ENCODE assay signal across 18 cellular contexts in genomic region chr6:1439349-1439748, GRCh38. TPM values are rescaled to one million over a fixed set of nuclear protein-coding genes. Genes with fewer than 3 reads are reported as not detected.
DNase-seq lines count a peak whose midpoint lies in the region; FAIRE-seq and TF ChIP-seq lines count a peak whose summit lies in the region.
"Had no signal": no experiment of that assay in that cellular context is flagged by ENCODE, and none has a peak within 500 bp of the region (broad histone marks: within the 10 kb centered on the region; RNA-seq: fewer than 3 reads in every experiment).

No MANE protein-coding gene starts in this region.

- H3K36me3 ChIP-seq in astrocyte (ENCODE audit: insufficient read depth, low read length) (no peaks in the 10 kb centered on the region), endodermal cell (ENCODE audit: control insufficient read depth, insufficient read depth, low read length) (no peaks in the 10 kb centered on the region), neural progenitor cell (no peaks in the 10 kb centered on the region), suprapubic skin (no peaks in the 10 kb centered on the region)
- H3K36me3 ChIP-seq: BLaER1 had no signal

- H3K4me1 Mint-ChIP-seq in astrocyte (ENCODE audit: low read depth, unreplicated experiment) (peaks cover 10% of the 10 kb centered on the region), endodermal cell (peaks cover 5% of the 10 kb centered on the region), neural progenitor cell (peaks cover 18% of the 10 kb centered on the region)
- H3K4me1 Mint-ChIP-seq: CD14-positive monocyte had no signal

- no peak for TF ChIP-seq CTCF in astrocyte (IDR thresholded peaks at IDR 0.05; ENCODE audit: insufficient read depth, low read depth, low read length)
- TF ChIP-seq CTCF in endodermal cell (conservative IDR thresholded peaks at IDR 0.05) = no peak
- TF ChIP-seq CTCF in neural progenitor cell (IDR thresholded peaks at IDR 0.05) = no peak
- no peak for TF ChIP-seq CTCF in suprapubic skin (IDR thresholded peaks at IDR 0.05)

- no peaks in the 10 kb centered on the region for H4K20me1 ChIP-seq in astrocyte (ENCODE audit: insufficient read depth, low read length)
- H4K20me1 ChIP-seq in neural progenitor cell (ENCODE audit: low read depth) = no peaks in the 10 kb centered on the region
- H4K20me1 ChIP-seq: BLaER1 had no signal

- no peaks in the 10 kb centered on the region for H3F3A ChIP-seq in neural progenitor cell (ENCODE audit: low read depth)

- H3K36me3 Mint-ChIP-seq in astrocyte (ENCODE audit: low read depth, unreplicated experiment) (no peaks in the 10 kb centered on the region), endodermal cell (ENCODE audit: low read depth) (peaks cover 2% of the 10 kb centered on the region), neural progenitor cell (no peaks in the 10 kb centered on the region)
- H3K36me3 Mint-ChIP-seq: CD14-positive monocyte; CD4-positive, alpha-beta memory T cell had no signal

- H3K4me1 ChIP-seq in astrocyte (ENCODE audit: insufficient read depth, low read length) (no peaks in the 10 kb centered on the region), endodermal cell (ENCODE audit: control insufficient read depth, insufficient read depth, low read length) (no peaks in the 10 kb centered on the region), neural progenitor cell (peaks cover 5% of the 10 kb centered on the region), suprapubic skin (no peaks in the 10 kb centered on the region)
- H3K4me1 ChIP-seq: BLaER1 had no signal

- H2AFZ ChIP-seq in astrocyte (ENCODE audit: low read depth, low read length) = no peak overlapping the region
- H2AFZ ChIP-seq in neural progenitor cell (replicated peaks) = no peak overlapping the region

- TF ChIP-seq POLR2A in suprapubic skin (IDR thresholded peaks at IDR 0.05) = no peak

- H3K4me3 ChIP-seq in astrocyte (ENCODE audit: insufficient read depth, low read depth, low read length) = no peak overlapping the region
- no peak overlapping the region for H3K4me3 ChIP-seq in endodermal cell (ENCODE audit: low read length)
- no peak overlapping the region for H3K4me3 ChIP-seq in neural progenitor cell
- no peak overlapping the region for H3K4me3 ChIP-seq in suprapubic skin
- H3K4me3 ChIP-seq: BLaER1, GM23338 had no signal

- H3K27me3 ChIP-seq in astrocyte (ENCODE audit: insufficient read depth, low read length) (peaks cover 8% of the 10 kb centered on the region), endodermal cell (ENCODE audit: control insufficient read depth, insufficient read depth, low read length, poor library complexity, severe bottlenecking) (no peaks in the 10 kb centered on the region), neural progenitor cell (peaks cover 15% of the 10 kb centered on the region), suprapubic skin (peaks cover 48% of the 10 kb centered on the region)
- H3K27me3 ChIP-seq: BLaER1 had no signal

- peak; percentile 3 for DNase-seq in astrocyte (ENCODE audit: low read depth)
- DNase-seq in endodermal cell = peak; percentile 21
- peak; percentile 11 for DNase-seq in islet precursor cell
- no peak for DNase-seq in NCI-H1436 (lab: John Stamatoyannopoulos, UW)
- no peak for DNase-seq in NK-92 (lab: John Stamatoyannopoulos, UW; ENCODE audit: unreplicated experiment)
- DNase-seq in neural progenitor cell (ENCODE audit: low spot score) = no peak
- DNase-seq in suprapubic skin (ENCODE audit: low spot score in 2 of 2) = no peak
- DNase-seq: 8988T; CD4-positive, alpha-beta memory T cell; DMS153; DMS79; GDM1; H7; HFFc6 had no signal

- H3K4me3 Mint-ChIP-seq in astrocyte (ENCODE audit: unreplicated experiment) = no peak overlapping the region
- H3K4me3 Mint-ChIP-seq in endodermal cell = no peak overlapping the region
- H3K4me3 Mint-ChIP-seq in neural progenitor cell = no peak overlapping the region
- H3K4me3 Mint-ChIP-seq: CD14-positive monocyte; CD4-positive, alpha-beta memory T cell; GM23338; HFFc6 had no signal

- H3K27me3 Mint-ChIP-seq in astrocyte (ENCODE audit: low read depth, unreplicated experiment) (peaks cover 34% of the 10 kb centered on the region), endodermal cell (ENCODE audit: insufficient read depth) (peaks cover 11% of the 10 kb centered on the region), neural progenitor cell (ENCODE audit: insufficient read depth, low read depth) (peaks cover 6% of the 10 kb centered on the region)

- no peak overlapping the region for H3K4me2 ChIP-seq in astrocyte (ENCODE audit: low read length)
- no peak overlapping the region for H3K4me2 ChIP-seq in neural progenitor cell
- H3K4me2 ChIP-seq: BLaER1, GM23338 had no signal

- H3K27ac Mint-ChIP-seq in astrocyte (ENCODE audit: unreplicated experiment) (no peak overlapping the region), endodermal cell (no peak overlapping the region), neural progenitor cell (no peak overlapping the region)
- H3K27ac Mint-ChIP-seq: CD4-positive, alpha-beta memory T cell; GM23338; HFFc6 had no signal

- FAIRE-seq in astrocyte (lab: Jason Lieb, UNC) = no peak

- peaks cover 7% of the 10 kb centered on the region for H3K9me3 Mint-ChIP-seq in astrocyte (ENCODE audit: unreplicated experiment)
- peaks cover 15% of the 10 kb centered on the region for H3K9me3 Mint-ChIP-seq in endodermal cell
- peaks cover 11% of the 10 kb centered on the region for H3K9me3 Mint-ChIP-seq in neural progenitor cell
- H3K9me3 Mint-ChIP-seq: CD14-positive monocyte, HFFc6 had no signal

- H3K79me2 ChIP-seq in astrocyte (ENCODE audit: insufficient read depth, low read length) (no peaks in the 10 kb centered on the region), neural progenitor cell (ENCODE audit: low read depth) (no peaks in the 10 kb centered on the region)

- no peak overlapping the region for H3K9ac ChIP-seq in astrocyte (ENCODE audit: low read length)
- H3K9ac ChIP-seq in endodermal cell (ENCODE audit: extremely low read depth, low read length, poor library complexity, severe bottlenecking) = no peak overlapping the region
- no peak overlapping the region for H3K9ac ChIP-seq in neural progenitor cell
- H3K9ac ChIP-seq: BLaER1 had no signal

- no peak for TF ChIP-seq EP300 in suprapubic skin (IDR thresholded peaks at IDR 0.05)

- 80 to 94% methylated on average over 8 to 10 of the region's 10 CpGs for WGBS in endodermal cell (ENCODE audit: insufficient coverage in 1 of 2, insufficient read length in 1 of 2), 2 experiments
- WGBS in suprapubic skin = 82% methylated on average over 10 of the region's 10 CpGs

- H3K27ac ChIP-seq in astrocyte (ENCODE audit: low read depth, low read length) (no peak overlapping the region), endodermal cell (ENCODE audit: low read depth, low read length) (no peak overlapping the region), neural progenitor cell (no peak overlapping the region), suprapubic skin (no peak overlapping the region)
- H3K27ac ChIP-seq: BLaER1, HL-60 had no signal

- H3K9me3 ChIP-seq in astrocyte (ENCODE audit: insufficient read depth, low read depth, low read length) (no peaks in the 10 kb centered on the region), endodermal cell (ENCODE audit: control insufficient read depth, low read length) (no peaks in the 10 kb centered on the region), neural progenitor cell (ENCODE audit: low read depth) (no peaks in the 10 kb centered on the region), suprapubic skin (no peaks in the 10 kb centered on the region)
- H3K9me3 ChIP-seq: BLaER1 had no signal

RNA-seq across cellular contexts. Expression of gene FOXF2, which starts 50.0 kb away (rescaled TPM):
- total RNA-seq in astrocyte = 0.46 and 0.61 TPM in 2 replicates
- total RNA-seq in endodermal cell = under 1 TPM in 1 of 2 donors, not detected in 1; 0.11 TPM
- polyA plus RNA-seq in endodermal cell (2013, experiment 1 of 2) = 0.43 TPM
- 0.46 TPM for polyA plus RNA-seq in endodermal cell (2013, experiment 2 of 2)
- not detected in 2 replicates for total RNA-seq in neural progenitor cell (ENCODE audit: low replicate concordance)
- 1 to 10 TPM in 2 of 4 donors, under 1 TPM in 2; 0.25 to 3.0 (median 0.99) TPM for total RNA-seq in suprapubic skin
- total RNA-seq: CD4-positive, alpha-beta memory T cell; GM23338 had no signal
- polyA plus RNA-seq: CD14-positive monocyte; CD4-positive, alpha-beta memory T cell; GM23338 had no signal

Comparison
In these comparisons a context has a peak if more than half of its experiments do, and no peak if none do; other contexts are left out.
1. DNase-seq: peak in astrocyte (single experiment), endodermal cell (single experiment) and islet precursor cell (single experiment); none in NCI-H1436 (single experiment), NK-92 (single experiment), neural progenitor cell (single experiment) and suprapubic skin (0 of 2).